Comparison of ENCODE assay signal across 11 cellular contexts in genomic region chr9:83299556-83299955, GRCh38.
DNase-seq lines count a peak whose midpoint lies in the region; ATAC-seq and TF ChIP-seq lines count a peak whose summit lies in the region.
"Had no signal": no experiment of that assay in that cellular context is flagged by ENCODE, and none has a peak within 500 bp of the region (broad histone marks: within the 10 kb centered on the region; RNA-seq: fewer than 3 reads in every experiment).

No MANE protein-coding gene starts in this region.

- H3K27me3 Mint-ChIP-seq in activated naive CD4-positive, alpha-beta T cell treated with anti-CD3 and anti-CD28 coated beads for 36 hours (ENCODE audit: low read depth), result no peaks in the 10 kb centered on the region
- H3K27me3 Mint-ChIP-seq in naive thymus-derived CD8-positive, alpha-beta T cell, result no peaks in the 10 kb centered on the region

- H3K9me2 ChIP-seq in SK-N-SH, result no peaks in the 10 kb centered on the region

- peak overlapping the region; percentile 16; the same call in 1 of the 2 replicates for H3K4me2 ChIP-seq in SK-N-SH

- H3K36me3 ChIP-seq in SK-N-SH (replicated peaks in 1 of 2; ENCODE audit: control insufficient read depth in 1 of 2, insufficient read depth in 2 of 2, low read length in 1 of 2), result peaks cover 2 to 4% of the 10 kb centered on the region in 2 experiments

- peaks cover 0 to 8% of the 10 kb centered on the region in 2 donors for H3K36me3 Mint-ChIP-seq in activated naive CD4-positive, alpha-beta T cell treated with anti-CD3 and anti-CD28 coated beads, Interleukin-2, amount 50 U/mL, for 72 hours
- H3K36me3 Mint-ChIP-seq in activated naive CD4-positive, alpha-beta T cell treated with anti-CD3 and anti-CD28 coated beads for 36 hours (ENCODE audit: low read depth), result peaks cover 7% of the 10 kb centered on the region
- H3K36me3 Mint-ChIP-seq in stimulated activated effector memory CD8-positive, alpha-beta T cell treated with anti-CD3 and anti-CD28 coated beads, Interleukin-12 subunit alpha, Interleukin-12 subunit beta, amount 100 ng/mL, for 72 hours, result no peaks in the 10 kb centered on the region
- H3K36me3 Mint-ChIP-seq in naive thymus-derived CD8-positive, alpha-beta T cell, result peaks cover 8 to 13% (median 11%) of the 10 kb centered on the region in 3 donors

- no peaks in the 10 kb centered on the region for H3K27me3 ChIP-seq in SK-N-SH (ENCODE audit: insufficient read depth)

- H3K79me2 ChIP-seq in SK-N-SH (ENCODE audit: insufficient read depth), result no peaks in the 10 kb centered on the region

- no peaks in the 10 kb centered on the region for H4K20me1 ChIP-seq in SK-N-SH (ENCODE audit: insufficient read depth)

- POLR2A ChIA-PET in SK-N-SH (lab: Yijun Ruan, JAX), result no interaction called here
- POLR2A ChIA-PET in naive thymus-derived CD8-positive, alpha-beta T cell (lab: Charles Lee), result no interaction called here

- CTCF ChIA-PET in activated naive CD4-positive, alpha-beta T cell treated with anti-CD3 and anti-CD28 coated beads for 36 hours (lab: Charles Lee), result no interaction called here
- CTCF ChIA-PET in SK-N-SH (lab: Yijun Ruan, JAX), result interaction anchor here (0.8 to 1.0 kb wide), 2 partner anchors 35 to 80 kb away, joined by 3 read pairs; no protein-coding TSS in a partner anchor

- intact Hi-C loops in activated naive CD4-positive, alpha-beta T cell treated with anti-CD3 and anti-CD28 coated beads for 36 hours (cut with micrococcal nuclease), result no loop called here

- no peaks in the 10 kb centered on the region for H3K9me3 Mint-ChIP-seq in activated naive CD4-positive, alpha-beta T cell treated with anti-CD3 and anti-CD28 coated beads, Interleukin-2, amount 50 U/mL, for 72 hours
- H3K9me3 Mint-ChIP-seq in activated naive CD4-positive, alpha-beta T cell treated with anti-CD3 and anti-CD28 coated beads for 36 hours, result no peaks in the 10 kb centered on the region
- H3K9me3 Mint-ChIP-seq in stimulated activated effector memory CD8-positive, alpha-beta T cell treated with anti-CD3 and anti-CD28 coated beads, Interleukin-12 subunit alpha, Interleukin-12 subunit beta, amount 100 ng/mL, for 72 hours, result no peaks in the 10 kb centered on the region
- H3K9me3 Mint-ChIP-seq in naive thymus-derived CD8-positive, alpha-beta T cell, result peaks cover 0 to 3% (median 0%) of the 10 kb centered on the region in 9 donors

- peaks cover 12 to 21% of the 10 kb centered on the region in 2 experiments for H3K4me1 ChIP-seq in SK-N-SH (ENCODE audit: control insufficient read depth in 1 of 2, insufficient read depth in 2 of 2, low read depth in 1 of 2, low read length in 1 of 2)

- no peak for TF ChIP-seq CTCF in SK-N-SH (IDR thresholded peaks at IDR 0.05)

- no peaks in the 10 kb centered on the region for H3K4me1 Mint-ChIP-seq in activated naive CD4-positive, alpha-beta T cell treated with anti-CD3 and anti-CD28 coated beads for 36 hours (ENCODE audit: low read depth)
- H3K4me1 Mint-ChIP-seq in stimulated activated effector memory CD8-positive, alpha-beta T cell treated with anti-CD3 and anti-CD28 coated beads, Interleukin-12 subunit alpha, Interleukin-12 subunit beta, amount 100 ng/mL, for 72 hours, result peaks cover 9% of the 10 kb centered on the region
- no peaks in the 10 kb centered on the region for H3K4me1 Mint-ChIP-seq in naive thymus-derived CD8-positive, alpha-beta T cell
- H3K4me1 Mint-ChIP-seq: neural crest cell had no signal

- H3K4me3 ChIP-seq in SK-N-SH (ENCODE audit: low read depth in 2 of 2, low read length in 1 of 2), result no peak overlapping the region

- H2AFZ ChIP-seq in SK-N-SH (ENCODE audit: low read depth), result no peak overlapping the region

- no peak for TF ChIP-seq EP300 in SK-N-SH (IDR thresholded peaks at IDR 0.05; ENCODE audit: borderline replicate concordance in 1 of 2, low read depth in 1 of 2, low read length in 1 of 2)

- ATAC-seq in activated naive CD4-positive, alpha-beta T cell treated with anti-CD3 and anti-CD28 coated beads, Interleukin-2, amount 50 U/mL, for 72 hours, result peak; percentile 26 to 36
- ATAC-seq in stimulated activated effector memory CD8-positive, alpha-beta T cell treated with anti-CD3 and anti-CD28 coated beads, Interleukin-12 subunit alpha, Interleukin-12 subunit beta, amount 100 ng/mL, for 72 hours, result peak; percentile 92
- no peak for ATAC-seq in HG02870 (IDR thresholded peaks at IDR 0.05; ENCODE audit: unreplicated experiment)
- no peak for ATAC-seq in naive thymus-derived CD8-positive, alpha-beta T cell

- H3K9me3 ChIP-seq in SK-N-SH, result no peaks in the 10 kb centered on the region

- no peak overlapping the region for H3K27ac ChIP-seq in SK-N-SH (ENCODE audit: low read depth in 2 of 2, low read length in 1 of 2)

- WGBS in SK-N-SH (ENCODE audit: low lambda C conversion rate), result 38% methylated on average over 6 of the region's 6 CpGs

- no peak overlapping the region for H3K4me3 Mint-ChIP-seq in activated naive CD4-positive, alpha-beta T cell treated with anti-CD3 and anti-CD28 coated beads for 36 hours
- H3K4me3 Mint-ChIP-seq in stimulated activated effector memory CD8-positive, alpha-beta T cell treated with anti-CD3 and anti-CD28 coated beads, Interleukin-12 subunit alpha, Interleukin-12 subunit beta, amount 100 ng/mL, for 72 hours, result no peak overlapping the region
- no peak overlapping the region for H3K4me3 Mint-ChIP-seq in naive thymus-derived CD8-positive, alpha-beta T cell
- H3K4me3 Mint-ChIP-seq: neural crest cell had no signal

- no peak overlapping the region for H3K27ac Mint-ChIP-seq in activated naive CD4-positive, alpha-beta T cell treated with anti-CD3 and anti-CD28 coated beads, Interleukin-2, amount 50 U/mL, for 72 hours
- H3K27ac Mint-ChIP-seq in activated naive CD4-positive, alpha-beta T cell treated with anti-CD3 and anti-CD28 coated beads for 36 hours, result no peak overlapping the region
- peak overlapping the region; percentile 55 for H3K27ac Mint-ChIP-seq in stimulated activated effector memory CD8-positive, alpha-beta T cell treated with anti-CD3 and anti-CD28 coated beads, Interleukin-12 subunit alpha, Interleukin-12 subunit beta, amount 100 ng/mL, for 72 hours
- no peak overlapping the region for H3K27ac Mint-ChIP-seq in naive thymus-derived CD8-positive, alpha-beta T cell

- no peak for TF ChIP-seq RAD21 in SK-N-SH (IDR thresholded peaks at IDR 0.05; ENCODE audit: low read length)

- no peak for DNase-seq in activated naive CD4-positive, alpha-beta T cell treated with anti-CD3 and anti-CD28 coated beads, Interleukin-2, amount 50 U/mL, for 72 hours (ENCODE audit: low spot score in 2 of 2)
- DNase-seq in activated naive CD4-positive, alpha-beta T cell treated with anti-CD3 and anti-CD28 coated beads for 36 hours, result no peak
- DNase-seq in SK-N-SH (no peak), glomerular visceral epithelial cell (ENCODE audit: extremely low spot score) (peak; percentile 49), NCI-H2196 (lab: John Stamatoyannopoulos, UW; ENCODE audit: unreplicated experiment) (no peak)
- DNase-seq in stimulated activated effector memory CD8-positive, alpha-beta T cell treated with anti-CD3 and anti-CD28 coated beads, Interleukin-12 subunit alpha, Interleukin-12 subunit beta, amount 100 ng/mL, for 72 hours (ENCODE audit: low spot score in 2 of 2), result no peak
- no peak for DNase-seq in naive thymus-derived CD8-positive, alpha-beta T cell
- DNase-seq: hippocampal formation, NCI-H187 treated with DMSO at 0.1 percent for 48 hours had no signal

- no peaks in the 10 kb centered on the region for H3F3A ChIP-seq in SK-N-SH (replicated peaks; ENCODE audit: insufficient read depth)

- no peak overlapping the region for H3K9ac ChIP-seq in SK-N-SH

TF ChIP-seq in SK-N-SH, 30 proteins besides CTCF, POLR2A, EP300 and RAD21:
- peak; percentile 45; the same call in 1 of the 2 replicates for TF ChIP-seq RXRA (IDR thresholded peaks at IDR 0.05; ENCODE audit: borderline replicate concordance, low read depth)
- no peak for TF ChIP-seq FOSL2 (IDR thresholded peaks at IDR 0.05; ENCODE audit: borderline replicate concordance, low read depth)

Comparison
In these comparisons a context has a peak if more than half of its experiments do, and no peak if none do; other contexts are left out.
1. ATAC-seq: peak in activated naive CD4-positive, alpha-beta T cell treated with anti-CD3 and anti-CD28 coated beads, Interleukin-2, amount 50 U/mL, for 72 hours (2 of 2) and stimulated activated effector memory CD8-positive, alpha-beta T cell treated with anti-CD3 and anti-CD28 coated beads, Interleukin-12 subunit alpha, Interleukin-12 subunit beta, amount 100 ng/mL, for 72 hours (single experiment); none in HG02870 (single experiment) and naive thymus-derived CD8-positive, alpha-beta T cell (0 of 2).